Comparison of ENCODE assay signal across 26 cellular contexts in the genomic region with DNA sequence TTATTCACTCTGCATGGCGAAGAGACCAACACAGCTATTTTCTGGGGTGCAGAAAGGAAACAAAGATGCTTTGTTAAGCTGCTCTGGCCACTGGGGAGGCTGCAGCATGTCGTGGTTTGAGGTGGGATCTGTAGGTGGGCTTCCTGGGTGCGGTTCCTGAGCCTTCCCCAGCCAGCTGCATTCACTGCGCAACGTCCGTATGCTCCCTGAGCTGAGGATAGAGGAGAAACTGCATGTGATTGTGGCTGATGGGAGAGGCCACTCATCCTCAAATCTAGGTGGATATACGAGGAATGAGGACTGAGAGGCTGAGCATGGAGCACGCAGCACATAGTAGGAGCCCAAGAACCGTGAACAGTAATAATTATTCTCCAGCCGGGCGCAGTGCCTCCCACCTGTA.
"Had no signal": no experiment of that assay in that cellular context is flagged by ENCODE, and none has a peak within 500 bp of the region (broad histone marks: within the 10 kb centered on the region; RNA-seq: fewer than 3 reads in every experiment).

No MANE protein-coding gene starts in this region.

- H3K4me1 ChIP-seq: adrenal gland, foreskin keratinocyte, right lobe of liver, uterus had no signal

- H3K4me3 ChIP-seq: adrenal gland, ascending aorta, left ventricle myocardium inferior, right lobe of liver, testis, uterus had no signal

- H3K27ac ChIP-seq: adrenal gland, ascending aorta, brain microvascular endothelial cell, foreskin keratinocyte, left ventricle myocardium inferior, right lobe of liver, testis, uterus, VCaP had no signal

- DNase-seq: activated CD4-positive, alpha-beta T cell treated with anti-CD3 and anti-CD28 coated beads, Interleukin-2, amount 50 U/mL, for 4 hours; activated gamma-delta T cell treated with Interleukin-2 at 50 U/mL for 16 hours; adrenal gland; brain microvascular endothelial cell; caudate nucleus; effector CD4-positive, alpha-beta T cell; foreskin keratinocyte; immature natural killer cell; kidney glomerular epithelial cell; left ventricle myocardium inferior; mammary epithelial cell; midbrain; nucleus accumbens; small intestine; stimulated activated CD4-positive, alpha-beta T cell treated with anti-CD3 and anti-CD28 coated beads, Interleukin-2, amount 100 ng/mL, for 48 hours; stimulated activated CD8-positive, alpha-beta memory T cell treated with anti-CD3 and anti-CD28 coated beads, Interleukin-4, amount 100 ng/mL, for 48 hours; stimulated activated naive CD4-positive, alpha-beta T cell; testis; uterus had no signal

- H3K4me3 Mint-ChIP-seq: activated naive CD8-positive, alpha-beta T cell; dendritic cell treated with granulocyte-macrophage colony-stimulating factor and Interleukin-4, amounts not matched to agents 40 ng/mL and 50 ng/mL, for 4 days; immature natural killer cell; T-helper 2 cell treated with Interferon-gamma antibody and Interleukin-4, amounts not matched to agents 5 μg/mL and 100 μg/mL, for 36 hours had no signal

- ATAC-seq: foreskin keratinocyte, right lobe of liver had no signal

- H3K27me3 Mint-ChIP-seq: activated naive CD8-positive, alpha-beta T cell had no signal

- H3K27ac Mint-ChIP-seq: activated naive CD8-positive, alpha-beta T cell; dendritic cell treated with granulocyte-macrophage colony-stimulating factor and Interleukin-4, amounts not matched to agents 40 ng/mL and 50 ng/mL, for 4 days; nephron; T-helper 2 cell treated with Interferon-gamma antibody and Interleukin-4, amounts not matched to agents 5 μg/mL and 100 μg/mL, for 36 hours had no signal

- H3K9me3 ChIP-seq: adrenal gland, ascending aorta, right lobe of liver, testis, uterus had no signal

- H3K27me3 ChIP-seq: ascending aorta, brain microvascular endothelial cell, right lobe of liver, testis, uterus had no signal

- H3K36me3 ChIP-seq: adrenal gland, ascending aorta, brain microvascular endothelial cell, left ventricle myocardium inferior, right lobe of liver, uterus had no signal
